Comparison of ENCODE assay signal across 1 cellular context in genomic region chr13:66528903-66529576, GRCh38.
TF ChIP-seq lines count a peak whose summit lies in the region.

No MANE protein-coding gene starts in this region.

TF ChIP-seq in H1, 55 proteins besides CTCF, POLR2A, EP300 and RAD21 (continued from another document):
- no peak for TF ChIP-seq CHD1 (IDR thresholded peaks at IDR 0.05; ENCODE audit: low read depth, low read length)
- TF ChIP-seq CHD2 (IDR thresholded peaks at IDR 0.05; ENCODE audit: low read length): no peak
- no peak for TF ChIP-seq POLR2AphosphoS5 (IDR thresholded peaks at IDR 0.05; ENCODE audit: low read depth, low read length)
- TF ChIP-seq JUN (IDR thresholded peaks at IDR 0.05; ENCODE audit: low read depth, low read length): no peak
- TF ChIP-seq SP1 (IDR thresholded peaks at IDR 0.05; ENCODE audit: low read depth, low read length): no peak
- no peak for TF ChIP-seq EGR1 (IDR thresholded peaks at IDR 0.05; ENCODE audit: borderline replicate concordance, low read depth, low read length)
- no peak for TF ChIP-seq SIN3A (conservative IDR thresholded peaks at IDR 0.05 in 1 of 2, IDR thresholded peaks at IDR 0.05 in 1 of 2; ENCODE audit: low read depth in 1 of 2, low read length in 2 of 2)
- TF ChIP-seq KDM5A (IDR thresholded peaks at IDR 0.05; ENCODE audit: low read length): no peak
- TF ChIP-seq TCF12 (IDR thresholded peaks at IDR 0.05; ENCODE audit: low read depth, low read length): no peak
- no peak for TF ChIP-seq CBX8 (IDR thresholded peaks at IDR 0.05; ENCODE audit: borderline replicate concordance, low read depth, low read length)
- no peak for TF ChIP-seq SP4 (IDR thresholded peaks at IDR 0.05; ENCODE audit: low read length)
- TF ChIP-seq, protein P1, sequence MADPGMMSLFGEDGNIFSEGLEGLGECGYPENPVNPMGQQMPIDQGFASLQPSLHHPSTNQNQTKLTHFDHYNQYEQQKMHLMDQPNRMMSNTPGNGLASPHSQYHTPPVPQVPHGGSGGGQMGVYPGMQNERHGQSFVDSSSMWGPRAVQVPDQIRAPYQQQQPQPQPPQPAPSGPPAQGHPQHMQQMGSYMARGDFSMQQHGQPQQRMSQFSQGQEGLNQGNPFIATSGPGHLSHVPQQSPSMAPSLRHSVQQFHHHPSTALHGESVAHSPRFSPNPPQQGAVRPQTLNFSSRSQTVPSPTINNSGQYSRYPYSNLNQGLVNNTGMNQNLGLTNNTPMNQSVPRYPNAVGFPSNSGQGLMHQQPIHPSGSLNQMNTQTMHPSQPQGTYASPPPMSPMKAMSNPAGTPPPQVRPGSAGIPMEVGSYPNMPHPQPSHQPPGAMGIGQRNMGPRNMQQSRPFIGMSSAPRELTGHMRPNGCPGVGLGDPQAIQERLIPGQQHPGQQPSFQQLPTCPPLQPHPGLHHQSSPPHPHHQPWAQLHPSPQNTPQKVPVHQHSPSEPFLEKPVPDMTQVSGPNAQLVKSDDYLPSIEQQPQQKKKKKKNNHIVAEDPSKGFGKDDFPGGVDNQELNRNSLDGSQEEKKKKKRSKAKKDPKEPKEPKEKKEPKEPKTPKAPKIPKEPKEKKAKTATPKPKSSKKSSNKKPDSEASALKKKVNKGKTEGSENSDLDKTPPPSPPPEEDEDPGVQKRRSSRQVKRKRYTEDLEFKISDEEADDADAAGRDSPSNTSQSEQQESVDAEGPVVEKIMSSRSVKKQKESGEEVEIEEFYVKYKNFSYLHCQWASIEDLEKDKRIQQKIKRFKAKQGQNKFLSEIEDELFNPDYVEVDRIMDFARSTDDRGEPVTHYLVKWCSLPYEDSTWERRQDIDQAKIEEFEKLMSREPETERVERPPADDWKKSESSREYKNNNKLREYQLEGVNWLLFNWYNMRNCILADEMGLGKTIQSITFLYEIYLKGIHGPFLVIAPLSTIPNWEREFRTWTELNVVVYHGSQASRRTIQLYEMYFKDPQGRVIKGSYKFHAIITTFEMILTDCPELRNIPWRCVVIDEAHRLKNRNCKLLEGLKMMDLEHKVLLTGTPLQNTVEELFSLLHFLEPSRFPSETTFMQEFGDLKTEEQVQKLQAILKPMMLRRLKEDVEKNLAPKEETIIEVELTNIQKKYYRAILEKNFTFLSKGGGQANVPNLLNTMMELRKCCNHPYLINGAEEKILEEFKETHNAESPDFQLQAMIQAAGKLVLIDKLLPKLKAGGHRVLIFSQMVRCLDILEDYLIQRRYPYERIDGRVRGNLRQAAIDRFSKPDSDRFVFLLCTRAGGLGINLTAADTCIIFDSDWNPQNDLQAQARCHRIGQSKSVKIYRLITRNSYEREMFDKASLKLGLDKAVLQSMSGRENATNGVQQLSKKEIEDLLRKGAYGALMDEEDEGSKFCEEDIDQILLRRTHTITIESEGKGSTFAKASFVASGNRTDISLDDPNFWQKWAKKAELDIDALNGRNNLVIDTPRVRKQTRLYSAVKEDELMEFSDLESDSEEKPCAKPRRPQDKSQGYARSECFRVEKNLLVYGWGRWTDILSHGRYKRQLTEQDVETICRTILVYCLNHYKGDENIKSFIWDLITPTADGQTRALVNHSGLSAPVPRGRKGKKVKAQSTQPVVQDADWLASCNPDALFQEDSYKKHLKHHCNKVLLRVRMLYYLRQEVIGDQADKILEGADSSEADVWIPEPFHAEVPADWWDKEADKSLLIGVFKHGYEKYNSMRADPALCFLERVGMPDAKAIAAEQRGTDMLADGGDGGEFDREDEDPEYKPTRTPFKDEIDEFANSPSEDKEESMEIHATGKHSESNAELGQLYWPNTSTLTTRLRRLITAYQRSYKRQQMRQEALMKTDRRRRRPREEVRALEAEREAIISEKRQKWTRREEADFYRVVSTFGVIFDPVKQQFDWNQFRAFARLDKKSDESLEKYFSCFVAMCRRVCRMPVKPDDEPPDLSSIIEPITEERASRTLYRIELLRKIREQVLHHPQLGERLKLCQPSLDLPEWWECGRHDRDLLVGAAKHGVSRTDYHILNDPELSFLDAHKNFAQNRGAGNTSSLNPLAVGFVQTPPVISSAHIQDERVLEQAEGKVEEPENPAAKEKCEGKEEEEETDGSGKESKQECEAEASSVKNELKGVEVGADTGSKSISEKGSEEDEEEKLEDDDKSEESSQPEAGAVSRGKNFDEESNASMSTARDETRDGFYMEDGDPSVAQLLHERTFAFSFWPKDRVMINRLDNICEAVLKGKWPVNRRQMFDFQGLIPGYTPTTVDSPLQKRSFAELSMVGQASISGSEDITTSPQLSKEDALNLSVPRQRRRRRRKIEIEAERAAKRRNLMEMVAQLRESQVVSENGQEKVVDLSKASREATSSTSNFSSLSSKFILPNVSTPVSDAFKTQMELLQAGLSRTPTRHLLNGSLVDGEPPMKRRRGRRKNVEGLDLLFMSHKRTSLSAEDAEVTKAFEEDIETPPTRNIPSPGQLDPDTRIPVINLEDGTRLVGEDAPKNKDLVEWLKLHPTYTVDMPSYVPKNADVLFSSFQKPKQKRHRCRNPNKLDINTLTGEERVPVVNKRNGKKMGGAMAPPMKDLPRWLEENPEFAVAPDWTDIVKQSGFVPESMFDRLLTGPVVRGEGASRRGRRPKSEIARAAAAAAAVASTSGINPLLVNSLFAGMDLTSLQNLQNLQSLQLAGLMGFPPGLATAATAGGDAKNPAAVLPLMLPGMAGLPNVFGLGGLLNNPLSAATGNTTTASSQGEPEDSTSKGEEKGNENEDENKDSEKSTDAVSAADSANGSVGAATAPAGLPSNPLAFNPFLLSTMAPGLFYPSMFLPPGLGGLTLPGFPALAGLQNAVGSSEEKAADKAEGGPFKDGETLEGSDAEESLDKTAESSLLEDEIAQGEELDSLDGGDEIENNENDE (IDR thresholded peaks at IDR 0.05; ENCODE audit: insufficient replicate concordance, low read length): no peak
TF ChIP-seq in H1: peak in this region for 0.
